1 cellular context compared by ENCODE assay signal in the genomic region with DNA sequence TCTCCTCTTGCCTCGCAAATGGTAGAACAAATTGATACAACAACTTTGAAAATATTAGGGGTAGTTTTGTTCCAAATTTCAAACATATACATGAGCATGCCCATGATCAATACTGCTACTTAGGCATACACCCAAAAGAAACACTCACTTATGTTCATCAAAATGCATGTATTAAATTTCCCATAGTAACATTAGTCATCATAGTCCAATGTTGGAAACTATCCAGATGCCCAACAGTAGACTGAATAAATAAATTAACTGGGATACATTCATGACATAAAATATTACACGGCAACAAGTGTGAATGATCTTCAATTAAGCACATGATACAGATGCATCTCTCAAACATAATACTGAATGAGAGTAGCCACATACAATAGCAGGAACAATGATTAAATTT.
TF ChIP-seq lines count a peak whose summit lies in the region.

No MANE protein-coding gene starts in this region.

TF ChIP-seq in IMR-90, 13 proteins besides CTCF, POLR2A, EP300 and RAD21:
- no peak for TF ChIP-seq CHD1 (IDR thresholded peaks at IDR 0.05; ENCODE audit: low read depth, low read length)
- TF ChIP-seq CEBPB (IDR thresholded peaks at IDR 0.05; ENCODE audit: low read depth, low read length), result no peak
- TF ChIP-seq NFE2L2 (IDR thresholded peaks at IDR 0.05; ENCODE audit: low read depth, low read length), result no peak
- TF ChIP-seq MAZ (IDR thresholded peaks at IDR 0.05; ENCODE audit: borderline replicate concordance, low read depth, low read length), result no peak
- no peak for TF ChIP-seq SMC3 (IDR thresholded peaks at IDR 0.05; ENCODE audit: low read depth, low read length)
- TF ChIP-seq USF2 (IDR thresholded peaks at IDR 0.05; ENCODE audit: low read depth, low read length), result no peak
- no peak for TF ChIP-seq BHLHE40 (IDR thresholded peaks at IDR 0.05; ENCODE audit: low read depth, low read length)
- TF ChIP-seq RFX5 (IDR thresholded peaks at IDR 0.05; ENCODE audit: low read depth, low read length), result no peak
- TF ChIP-seq FOS (IDR thresholded peaks at IDR 0.05; ENCODE audit: low read depth, low read length), result no peak
- TF ChIP-seq, protein P1, sequence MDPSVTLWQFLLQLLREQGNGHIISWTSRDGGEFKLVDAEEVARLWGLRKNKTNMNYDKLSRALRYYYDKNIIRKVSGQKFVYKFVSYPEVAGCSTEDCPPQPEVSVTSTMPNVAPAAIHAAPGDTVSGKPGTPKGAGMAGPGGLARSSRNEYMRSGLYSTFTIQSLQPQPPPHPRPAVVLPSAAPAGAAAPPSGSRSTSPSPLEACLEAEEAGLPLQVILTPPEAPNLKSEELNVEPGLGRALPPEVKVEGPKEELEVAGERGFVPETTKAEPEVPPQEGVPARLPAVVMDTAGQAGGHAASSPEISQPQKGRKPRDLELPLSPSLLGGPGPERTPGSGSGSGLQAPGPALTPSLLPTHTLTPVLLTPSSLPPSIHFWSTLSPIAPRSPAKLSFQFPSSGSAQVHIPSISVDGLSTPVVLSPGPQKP (IDR thresholded peaks at IDR 0.05; ENCODE audit: borderline replicate concordance, low read depth, low read length), result no peak
TF ChIP-seq in IMR-90: peak in this region for 0.
